ENCODE assay signal across 17 cellular contexts in the genomic region with DNA sequence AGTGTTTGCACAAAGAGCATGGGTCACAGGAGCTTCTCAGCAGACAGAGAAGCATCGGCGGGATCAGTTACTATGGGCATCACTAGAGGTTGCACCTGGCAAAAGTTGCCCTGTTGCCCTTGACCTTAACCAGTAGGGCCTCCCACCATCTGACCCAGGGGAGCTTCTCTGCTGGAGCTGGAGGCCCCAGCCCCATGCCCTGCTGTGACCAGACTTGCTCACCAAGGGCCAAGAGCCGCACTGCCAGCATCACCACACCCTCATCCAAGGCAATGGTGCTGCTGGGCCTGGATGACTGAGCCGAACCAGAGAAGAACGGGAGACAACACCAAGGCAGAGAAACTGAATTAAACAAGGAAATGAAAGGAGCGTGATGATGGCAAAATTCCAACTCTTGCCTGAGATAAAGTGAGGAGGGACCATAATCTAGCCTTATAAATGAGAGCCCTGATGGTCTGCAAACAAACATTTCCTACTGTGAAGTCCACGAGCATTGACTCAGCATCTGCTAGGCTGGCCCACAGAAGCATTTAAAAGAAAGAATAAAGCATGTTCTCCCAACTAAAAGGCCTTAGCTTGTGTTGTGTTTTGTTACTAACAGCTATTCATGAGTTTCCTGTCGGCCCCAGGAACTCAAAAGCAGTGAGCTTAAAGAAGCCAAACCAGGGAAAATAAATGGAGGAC.
DNase-seq lines count a peak whose midpoint lies in the region; ATAC-seq, FAIRE-seq and TF ChIP-seq lines count a peak whose summit lies in the region.
"Had no signal": no experiment of that assay in that cellular context is flagged by ENCODE, and none has a peak within 500 bp of the region (broad histone marks: within the 10 kb centered on the region; RNA-seq: fewer than 3 reads in every experiment).

No MANE protein-coding gene starts in this region.

- no peaks in the 10 kb centered on the region for H3K9me3 Mint-ChIP-seq in astrocyte (ENCODE audit: unreplicated experiment)
- H3K9me3 Mint-ChIP-seq in natural killer cell treated with Interleukin-12 subunit alpha and Interleukin-12 subunit beta and Interleukin-15 and Interleukin-18, amount 100 ng/mL, for 72 hours, result no peaks in the 10 kb centered on the region
- no peaks in the 10 kb centered on the region for H3K9me3 Mint-ChIP-seq in glutamatergic neuron (ENCODE audit: unreplicated experiment)
- H3K9me3 Mint-ChIP-seq: CD4-positive, alpha-beta memory T cell; stimulated activated effector memory CD8-positive, alpha-beta T cell treated with anti-CD3 and anti-CD28 coated beads, Interleukin-12 subunit alpha, Interleukin-12 subunit beta, amount 100 ng/mL, for 72 hours had no signal

- no peak for TF ChIP-seq POLR2A in transverse colon (IDR thresholded peaks at IDR 0.05)

- TF ChIP-seq EP300 in transverse colon (IDR thresholded peaks at IDR 0.05; ENCODE audit: low read depth), result no peak

- FAIRE-seq in astrocyte (lab: Jason Lieb, UNC), result no peak
- FAIRE-seq: A549, kidney, TTC549 had no signal

- H3K9ac ChIP-seq in astrocyte (ENCODE audit: low read length), result no peak overlapping the region

- no peaks in the 10 kb centered on the region for H3K27me3 Mint-ChIP-seq in astrocyte (ENCODE audit: low read depth, unreplicated experiment)
- H3K27me3 Mint-ChIP-seq in natural killer cell treated with Interleukin-12 subunit alpha and Interleukin-12 subunit beta and Interleukin-15 and Interleukin-18, amount 100 ng/mL, for 72 hours, result peaks cover 0 to 3% of the 10 kb centered on the region in 2 donors
- H3K27me3 Mint-ChIP-seq in glutamatergic neuron (ENCODE audit: unreplicated experiment), result peaks cover under 1% of the 10 kb centered on the region

- H3K4me3 ChIP-seq in astrocyte (ENCODE audit: insufficient read depth, low read depth, low read length) (no peak overlapping the region), mucosa of descending colon (no peak overlapping the region), transverse colon (no peak overlapping the region)
- H3K4me3 ChIP-seq: A549 had no signal

- H3K4me3 Mint-ChIP-seq in astrocyte (ENCODE audit: unreplicated experiment) (no peak overlapping the region), glutamatergic neuron (ENCODE audit: unreplicated experiment) (no peak overlapping the region)
- no peak overlapping the region for H3K4me3 Mint-ChIP-seq in natural killer cell treated with Interleukin-12 subunit alpha and Interleukin-12 subunit beta and Interleukin-15 and Interleukin-18, amount 100 ng/mL, for 72 hours
- H3K4me3 Mint-ChIP-seq: CD4-positive, alpha-beta memory T cell; stimulated activated effector memory CD8-positive, alpha-beta T cell treated with anti-CD3 and anti-CD28 coated beads, Interleukin-12 subunit alpha, Interleukin-12 subunit beta, amount 100 ng/mL, for 72 hours had no signal

- H3K36me3 Mint-ChIP-seq in astrocyte (ENCODE audit: low read depth, unreplicated experiment), result peaks cover 8% of the 10 kb centered on the region
- H3K36me3 Mint-ChIP-seq in natural killer cell treated with Interleukin-12 subunit alpha and Interleukin-12 subunit beta and Interleukin-15 and Interleukin-18, amount 100 ng/mL, for 72 hours, result no peaks in the 10 kb centered on the region
- H3K36me3 Mint-ChIP-seq in glutamatergic neuron (ENCODE audit: unreplicated experiment), result no peaks in the 10 kb centered on the region
- H3K36me3 Mint-ChIP-seq: CD4-positive, alpha-beta memory T cell; stimulated activated effector memory CD8-positive, alpha-beta T cell treated with anti-CD3 and anti-CD28 coated beads, Interleukin-12 subunit alpha, Interleukin-12 subunit beta, amount 100 ng/mL, for 72 hours had no signal

- H3K79me2 ChIP-seq in astrocyte (ENCODE audit: insufficient read depth, low read length), result no peaks in the 10 kb centered on the region

- H3K4me1 ChIP-seq in astrocyte (ENCODE audit: insufficient read depth, low read length) (peaks cover 14% of the 10 kb centered on the region), mucosa of descending colon (ENCODE audit: low read depth) (no peaks in the 10 kb centered on the region), transverse colon (peaks cover 6 to 16% (median 11%) of the 10 kb centered on the region in 4 donors)

- DNase-seq in NCI-H2196 (lab: John Stamatoyannopoulos, UW; ENCODE audit: unreplicated experiment), result peak; percentile 25
- no peak for DNase-seq in NCI-H2196 treated with DMSO at 0.1 percent for 48 hours (lab: John Stamatoyannopoulos, UW; ENCODE audit: unreplicated experiment)
- no peak for DNase-seq in astrocyte (ENCODE audit: low read depth)
- DNase-seq in mucosa of descending colon, result peak in 1 of 3 donors; percentile 47
- DNase-seq in transverse colon, result no peak
- no peak for DNase-seq in natural killer cell treated with Interleukin-12 subunit alpha and Interleukin-12 subunit beta and Interleukin-15 and Interleukin-18, amount 100 ng/mL, for 72 hours (ENCODE audit: low spot score)
- DNase-seq in glutamatergic neuron, result no peak
- DNase-seq: activated gamma-delta T cell; CD4-positive, alpha-beta memory T cell; head of caudate nucleus; kidney; NCI-H1105; stimulated activated CD4-positive, alpha-beta T cell treated with anti-CD3 and anti-CD28 coated beads, Interleukin-4, amount 100 ng/mL, for 24 hours had no signal

- H3K27ac Mint-ChIP-seq in astrocyte (ENCODE audit: unreplicated experiment) (no peak overlapping the region), glutamatergic neuron (ENCODE audit: unreplicated experiment) (no peak overlapping the region)
- no peak overlapping the region for H3K27ac Mint-ChIP-seq in natural killer cell treated with Interleukin-12 subunit alpha and Interleukin-12 subunit beta and Interleukin-15 and Interleukin-18, amount 100 ng/mL, for 72 hours
- H3K27ac Mint-ChIP-seq: CD4-positive, alpha-beta memory T cell had no signal

- in situ Hi-C loops in transverse colon (cut with MboI; ENCODE audit: low pct_ligation_motif_present in 1 of 4, low pct_unique_long_range_greater_than_20kb in 1 of 4, low sequenced_read_pairs in 3 of 4), result no loop called here

- H2AFZ ChIP-seq in astrocyte (ENCODE audit: low read depth, low read length), result no peak overlapping the region

- H3K9me3 ChIP-seq in astrocyte (ENCODE audit: insufficient read depth, low read depth, low read length) (no peaks in the 10 kb centered on the region), mucosa of descending colon (no peaks in the 10 kb centered on the region), transverse colon (no peaks in the 10 kb centered on the region)
- H3K9me3 ChIP-seq: A549 had no signal

- H3K4me1 Mint-ChIP-seq in astrocyte (ENCODE audit: low read depth, unreplicated experiment) (peaks cover 40% of the 10 kb centered on the region), glutamatergic neuron (ENCODE audit: low read depth, unreplicated experiment) (no peaks in the 10 kb centered on the region)
- H3K4me1 Mint-ChIP-seq in natural killer cell treated with Interleukin-12 subunit alpha and Interleukin-12 subunit beta and Interleukin-15 and Interleukin-18, amount 100 ng/mL, for 72 hours (ENCODE audit: low read depth in 2 of 2), result peaks cover 0 to 4% of the 10 kb centered on the region in 2 donors
- H3K4me1 Mint-ChIP-seq: CD4-positive, alpha-beta memory T cell; stimulated activated effector memory CD8-positive, alpha-beta T cell treated with anti-CD3 and anti-CD28 coated beads, Interleukin-12 subunit alpha, Interleukin-12 subunit beta, amount 100 ng/mL, for 72 hours had no signal

- WGBS in transverse colon (ENCODE audit: low coverage in 1 of 2), 2 donors, result 15 to 47% methylated on average over 5 to 8 of the region's 8 CpGs

- TF ChIP-seq CTCF in astrocyte (IDR thresholded peaks at IDR 0.05; ENCODE audit: insufficient read depth, low read depth, low read length) (no peak), mucosa of descending colon (IDR thresholded peaks at IDR 0.05) (no peak), transverse colon (IDR thresholded peaks at IDR 0.05) (no peak), glutamatergic neuron (IDR thresholded peaks at IDR 0.05; ENCODE audit: partially characterized antibody, unreplicated experiment) (no peak)

- peak; percentile 78 for ATAC-seq in mucosa of descending colon
- no peak for ATAC-seq in natural killer cell treated with Interleukin-12 subunit alpha and Interleukin-12 subunit beta and Interleukin-15 and Interleukin-18, amount 100 ng/mL, for 72 hours
- ATAC-seq in GM18870 (IDR thresholded peaks at IDR 0.05; ENCODE audit: unreplicated experiment), result no peak
- ATAC-seq: A549; stimulated activated effector memory CD8-positive, alpha-beta T cell treated with anti-CD3 and anti-CD28 coated beads, Interleukin-12 subunit alpha, Interleukin-12 subunit beta, amount 100 ng/mL, for 72 hours had no signal

- intact Hi-C loops in mucosa of descending colon (cut with DNase I, micrococcal nuclease), result no loop called here
- intact Hi-C loops in transverse colon (cut with DNase I; ENCODE audit: low total_unique reads), result no loop called here

- peak overlapping the region; percentile 18 for H3K4me2 ChIP-seq in astrocyte (ENCODE audit: low read length)
- H3K4me2 ChIP-seq: A549 had no signal

- H3K36me3 ChIP-seq in astrocyte (ENCODE audit: insufficient read depth, low read length) (no peaks in the 10 kb centered on the region), mucosa of descending colon (ENCODE audit: low read depth) (no peaks in the 10 kb centered on the region), transverse colon (no peaks in the 10 kb centered on the region)

- H3K27ac ChIP-seq in astrocyte (ENCODE audit: low read depth, low read length) (no peak overlapping the region), transverse colon (peak overlapping the region; percentile 26 to 46 (median 45))
- H3K27ac ChIP-seq: A549 had no signal

- H4K20me1 ChIP-seq in astrocyte (ENCODE audit: insufficient read depth, low read length), result no peaks in the 10 kb centered on the region

- H3K27me3 ChIP-seq in astrocyte (ENCODE audit: insufficient read depth, low read length), result no peaks in the 10 kb centered on the region
- no peaks in the 10 kb centered on the region for H3K27me3 ChIP-seq in transverse colon
